Comparison of ENCODE assay signal across 10 cellular contexts in the genomic region with DNA sequence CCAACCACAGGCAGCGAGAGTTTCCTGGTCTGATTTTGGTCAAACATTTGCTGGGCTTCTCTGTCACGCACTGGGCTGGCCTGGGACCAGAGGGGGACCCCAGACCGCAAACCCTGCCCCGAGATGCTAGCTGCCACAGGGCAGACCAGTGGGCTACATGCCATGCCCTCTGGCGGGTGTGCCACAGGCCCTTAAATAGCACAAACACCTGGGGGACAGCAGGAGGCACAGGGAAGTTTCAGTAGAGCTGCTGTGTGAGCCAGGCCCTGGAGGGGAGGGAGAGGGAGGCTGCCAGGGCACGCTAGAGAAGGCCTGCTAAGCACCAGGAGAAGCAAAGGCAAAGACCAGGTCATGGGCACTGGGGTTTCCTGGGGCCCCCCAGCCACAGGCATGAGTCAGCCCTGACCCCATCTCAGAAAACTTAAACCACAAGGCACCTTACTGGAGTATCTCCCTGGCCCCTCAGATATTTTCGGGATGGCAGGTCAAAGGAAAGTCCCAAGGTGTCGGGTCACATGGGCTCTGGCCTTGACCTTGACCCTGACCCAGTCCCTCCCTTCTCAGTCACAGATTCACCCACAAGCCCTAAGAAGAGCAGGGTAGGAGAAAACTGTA. TPM values are rescaled to one million over a fixed set of nuclear protein-coding genes. Genes with fewer than 3 reads are reported as not detected.
DNase-seq lines count a peak whose midpoint lies in the region; ATAC-seq and TF ChIP-seq lines count a peak whose summit lies in the region.
"Had no signal": no experiment of that assay in that cellular context is flagged by ENCODE, and none has a peak within 500 bp of the region (broad histone marks: within the 10 kb centered on the region; RNA-seq: fewer than 3 reads in every experiment).

No MANE protein-coding gene starts in this region.

- peaks cover 13% of the 10 kb centered on the region for H3K4me1 ChIP-seq in body of pancreas

- H3K9me3 ChIP-seq in body of pancreas, result no peaks in the 10 kb centered on the region

- no peak for TF ChIP-seq POLR2A in body of pancreas (IDR thresholded peaks at IDR 0.05)

- peak; percentile 48 for ATAC-seq in HG03354 (IDR thresholded peaks at IDR 0.05; ENCODE audit: poor library complexity, severe bottlenecking, unreplicated experiment)
- peak; percentile 20 for ATAC-seq in body of pancreas
- peak; percentile 75 for ATAC-seq in stimulated activated memory B cell treated with anti-CD40 and anti-IgM and Interleukin-4, amounts not matched to agents 10 μg/mL and 1 μg/mL and 100 μg/mL, for 72 hours
- no peak for ATAC-seq in HG02885 (IDR thresholded peaks at IDR 0.05; ENCODE audit: poor library complexity, unreplicated experiment)

- no peaks in the 10 kb centered on the region for H3K27me3 Mint-ChIP-seq in stimulated activated memory B cell treated with anti-CD40 and anti-IgM and Interleukin-4, amounts not matched to agents 10 μg/mL and 1 μg/mL and 100 μg/mL, for 72 hours

- TF ChIP-seq CTCF in body of pancreas (IDR thresholded peaks at IDR 0.05), result no peak

- peak overlapping the region in 2 of 4 donors; percentile 33 to 60 for H3K27ac ChIP-seq in body of pancreas

- no peak overlapping the region for H3K4me3 ChIP-seq in body of pancreas

- no peaks in the 10 kb centered on the region for H3K36me3 ChIP-seq in body of pancreas (replicated peaks in 1 of 2; ENCODE audit: insufficient read depth in 1 of 2, low read depth in 2 of 2)

- H3K27ac Mint-ChIP-seq in stimulated activated memory B cell treated with anti-CD40 and anti-IgM and Interleukin-4, amounts not matched to agents 10 μg/mL and 1 μg/mL and 100 μg/mL, for 72 hours, result peak overlapping the region; percentile 81

- intact Hi-C loops in body of pancreas (cut with DNase I), result no loop called here

- peaks cover 91% of the 10 kb centered on the region for H3K4me1 Mint-ChIP-seq in stimulated activated memory B cell treated with anti-CD40 and anti-IgM and Interleukin-4, amounts not matched to agents 10 μg/mL and 1 μg/mL and 100 μg/mL, for 72 hours

- H3K27me3 ChIP-seq in body of pancreas, result no peaks in the 10 kb centered on the region

- H3K36me3 Mint-ChIP-seq in stimulated activated memory B cell treated with anti-CD40 and anti-IgM and Interleukin-4, amounts not matched to agents 10 μg/mL and 1 μg/mL and 100 μg/mL, for 72 hours, result peaks cover 30% of the 10 kb centered on the region

- H3K4me3 Mint-ChIP-seq in stimulated activated memory B cell treated with anti-CD40 and anti-IgM and Interleukin-4, amounts not matched to agents 10 μg/mL and 1 μg/mL and 100 μg/mL, for 72 hours, result no peak overlapping the region

- H3K9me3 Mint-ChIP-seq in stimulated activated memory B cell treated with anti-CD40 and anti-IgM and Interleukin-4, amounts not matched to agents 10 μg/mL and 1 μg/mL and 100 μg/mL, for 72 hours, result no peaks in the 10 kb centered on the region

- 64 to 69% methylated on average over 6 to 8 of the region's 8 CpGs for WGBS in body of pancreas, 2 donors

- DNase-seq in NOMO-1 treated with DMSO at 0.1 percent for 48 hours (lab: John Stamatoyannopoulos, UW; ENCODE audit: unreplicated experiment) (peak; percentile 7), NOMO-1 treated with dmso at 0.1 percent for 144 hours (lab: John Stamatoyannopoulos, UW; ENCODE audit: unreplicated experiment) (no peak), body of pancreas (no peak), DMS 273 (lab: John Stamatoyannopoulos, UW; ENCODE audit: unreplicated experiment) (no peak)
- DNase-seq in activated CD8-positive, alpha-beta memory T cell treated with anti-CD3 and anti-CD28 coated beads, Interleukin-2, amount 50 U/mL, for 48 hours, result no peak
- DNase-seq: activated CD4-positive, alpha-beta T cell treated with anti-CD3 and anti-CD28 coated beads, Interleukin-2, amount 50 U/mL, for 1 hour; stimulated activated CD4-positive, alpha-beta T cell treated with anti-CD3 and anti-CD28 coated beads, Interleukin-1b, Interleukin-23, amount 100 ng/mL, for 48 hours had no signal

RNA-seq across cellular contexts. Expression of gene ITPK1, which starts 29.2 kb away (rescaled TPM):
- 10 to 100 TPM; 30.1 to 32.6 TPM for total RNA-seq in body of pancreas
